In genomic region chr16:31298958-31299357, GRCh38 we compare ENCODE assay signal across 1 cellular context.
TF ChIP-seq lines count a peak whose summit lies in the region.

No MANE protein-coding gene starts in this region.

TF ChIP-seq in WTC11, 78 proteins besides CTCF, POLR2A, EP300 and RAD21 (continued from another document):
- no peak for TF ChIP-seq NFE2L1 (CRISPR knock-in tag; IDR thresholded peaks at IDR 0.05)
- TF ChIP-seq RELA (CRISPR knock-in tag; IDR thresholded peaks at IDR 0.05; ENCODE audit: borderline replicate concordance), result no peak
- no peak for TF ChIP-seq ZNF281 (CRISPR knock-in tag; IDR thresholded peaks at IDR 0.05)
- TF ChIP-seq SMAD4 (CRISPR knock-in tag; IDR thresholded peaks at IDR 0.05), result no peak
- no peak for TF ChIP-seq CREM (CRISPR knock-in tag; IDR thresholded peaks at IDR 0.05)
- no peak for TF ChIP-seq EMX1 (CRISPR knock-in tag; IDR thresholded peaks at IDR 0.05)
- TF ChIP-seq ZSCAN18 (CRISPR knock-in tag; IDR thresholded peaks at IDR 0.05), result no peak
- no peak for TF ChIP-seq ELF4 (CRISPR knock-in tag; IDR thresholded peaks at IDR 0.05; ENCODE audit: low read depth)
- no peak for TF ChIP-seq HMGA2 (CRISPR knock-in tag; IDR thresholded peaks at IDR 0.05)
- TF ChIP-seq E2F5 (CRISPR knock-in tag; IDR thresholded peaks at IDR 0.05), result no peak
- TF ChIP-seq STAT6 (CRISPR knock-in tag; conservative IDR thresholded peaks at IDR 0.05; ENCODE audit: low read depth), result no peak
- no peak for TF ChIP-seq HMGXB4 (CRISPR knock-in tag; IDR thresholded peaks at IDR 0.05)
